Comparison of ENCODE assay signal across 9 cellular contexts in the genomic region with DNA sequence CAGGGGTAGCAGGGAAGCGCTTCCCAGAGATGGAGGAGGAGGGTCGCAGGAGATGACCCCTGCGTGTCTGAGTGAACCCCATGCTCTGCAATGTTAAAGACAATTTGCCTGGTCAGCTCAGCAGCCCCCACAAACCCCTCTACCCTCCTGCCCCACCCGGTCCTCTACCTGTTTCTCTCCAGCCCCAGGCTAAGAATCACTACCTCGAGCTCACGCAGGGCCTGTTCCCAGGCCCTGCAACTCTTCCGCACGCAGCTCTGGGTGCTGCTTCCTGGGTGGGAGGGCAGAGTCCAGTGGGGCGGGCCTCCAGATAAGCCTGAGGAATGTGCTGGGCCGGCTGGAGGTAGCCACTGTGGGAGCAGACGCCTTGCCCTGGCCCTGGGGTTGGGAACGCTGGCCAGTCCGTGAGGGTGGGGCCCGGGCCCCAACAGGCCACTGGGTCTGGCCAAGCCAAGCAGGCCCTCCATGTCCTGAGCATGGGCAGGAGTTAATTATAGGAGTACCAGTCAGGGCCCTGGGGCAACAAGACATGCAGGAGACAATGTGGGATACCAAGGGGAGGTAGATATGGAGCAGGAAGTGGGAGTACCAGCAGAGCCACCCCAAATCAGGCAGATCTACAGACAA. TPM values are rescaled to one million over a fixed set of nuclear protein-coding genes. Genes with fewer than 3 reads are reported as not detected.
DNase-seq lines count a peak whose midpoint lies in the region; ATAC-seq, FAIRE-seq and TF ChIP-seq lines count a peak whose summit lies in the region.
"Had no signal": no experiment of that assay in that cellular context is flagged by ENCODE, and none has a peak within 500 bp of the region (broad histone marks: within the 10 kb centered on the region; RNA-seq: fewer than 3 reads in every experiment).

No MANE protein-coding gene starts in this region.

- H3K9me2 ChIP-seq in PC-3 (replicated peaks; ENCODE audit: low read length) = no peaks in the 10 kb centered on the region

- BruUV-seq in K562 (replicated peaks; lab: Mats Ljungman, UMichigan) (no TSS peak), PC-3 (replicated peaks; lab: Mats Ljungman, UMichigan) (no TSS peak)

- CTCF ChIA-PET in K562 (lab: Yijun Ruan, JAX; ENCODE audit: low intra/inter-chr PET ratio) (no interaction called here), PC-3 (lab: Charles Lee) (no interaction called here)

- intact Hi-C loops in K562 (cut with micrococcal nuclease) = no loop called here
- intact Hi-C loops in PC-3 (cut with micrococcal nuclease) = no loop called here

- H3F3A ChIP-seq in PC-3 (ENCODE audit: low read length, unreplicated experiment) = no peaks in the 10 kb centered on the region

- DNase-seq in GM04503 (ENCODE audit: low read depth) (peak; percentile 49), K562 (ENCODE audit: extremely low read depth in 1 of 4, low spot score in 3 of 4) (peak; percentile 76 to 85 (median 80)), iris pigment epithelial cell (ENCODE audit: low read depth) (peak; percentile 83), PC-3 (no peak), NOMO-1 (lab: John Stamatoyannopoulos, UW; ENCODE audit: unreplicated experiment in 2 of 2) (no peak)
- no peak for DNase-seq in activated CD4-positive, alpha-beta T cell treated with anti-CD3 and anti-CD28 coated beads, Interleukin-2, amount 50 U/mL, for 1 hour

- peak; percentile 82 for ATAC-seq in K562
- no peak for ATAC-seq in HG02852 (IDR thresholded peaks at IDR 0.05; ENCODE audit: unreplicated experiment)
- no peak for ATAC-seq in PC-3

- no peaks in the 10 kb centered on the region for H3K9me1 ChIP-seq in K562 (ENCODE audit: control insufficient read depth, insufficient read depth, low read length)

- peak; percentile 34 for TF ChIP-seq POLR2A in K562 (conservative IDR thresholded peaks at IDR 0.05)

- peaks cover 27 to 61% of the 10 kb centered on the region in 2 experiments for H3K4me1 ChIP-seq in K562 (replicated peaks in 1 of 2; ENCODE audit: control insufficient read depth in 2 of 2, insufficient read depth in 2 of 2, low read length in 2 of 2)
- peaks cover 14 to 23% (median 19%) of the 10 kb centered on the region in 3 donors for H3K4me1 ChIP-seq in skeletal muscle tissue (ENCODE audit: control insufficient read depth in 3 of 3, insufficient read depth in 3 of 3, low read length in 3 of 3)
- no peaks in the 10 kb centered on the region for H3K4me1 ChIP-seq in PC-3 (ENCODE audit: insufficient read depth, low read length)

- FAIRE-seq in K562 (lab: Jason Lieb, UNC) = peak; percentile 88

- TF ChIP-seq CTCF in K562 (IDR thresholded peaks at IDR 0.05 in 2 of 3, conservative IDR thresholded peaks at IDR 0.05 in 1 of 3; ENCODE audit: insufficient read depth in 2 of 3, low read depth in 1 of 3, low read length in 3 of 3) (no peak), PC-3 (conservative IDR thresholded peaks at IDR 0.05; ENCODE audit: low read depth, low read length) (no peak)

- H3K4me2 ChIP-seq in K562 (ENCODE audit: insufficient read depth, low read length) (peak overlapping the region; percentile 58), PC-3 (ENCODE audit: low read length) (no peak overlapping the region)

- no peaks in the 10 kb centered on the region for H3K79me2 ChIP-seq in K562 (ENCODE audit: control insufficient read depth, insufficient read depth, low read length)
- H3K79me2 ChIP-seq in PC-3 (ENCODE audit: low read length) = no peaks in the 10 kb centered on the region

- 17% methylated on average over 14 of the region's 14 CpGs for WGBS in K562 (ENCODE audit: insufficient coverage, low coverage, missing lambda C conversion rate)

- H3K27me3 ChIP-seq in K562 (ENCODE audit: control insufficient read depth in 2 of 2, insufficient read depth in 2 of 2, low read length in 2 of 2) (no peaks in the 10 kb centered on the region), skeletal muscle tissue (ENCODE audit: control insufficient read depth in 3 of 3, insufficient read depth in 3 of 3, low read length in 3 of 3) (peaks cover 0 to 6% (median 6%) of the 10 kb centered on the region in 3 donors), PC-3 (ENCODE audit: low read length) (no peaks in the 10 kb centered on the region)
- H3K27me3 ChIP-seq: SJSA1 had no signal

- TF ChIP-seq EP300 in K562 (IDR thresholded peaks at IDR 0.05; ENCODE audit: low read length) = no peak

- TF ChIP-seq RAD21 in K562 (CRISPR knock-in tag; conservative IDR thresholded peaks at IDR 0.05 in 1 of 2, IDR thresholded peaks at IDR 0.05 in 1 of 2) = no peak

- H2AFZ ChIP-seq in K562 (ENCODE audit: low read depth, low read length) = peak overlapping the region; percentile 80
- no peak overlapping the region for H2AFZ ChIP-seq in PC-3 (ENCODE audit: low read length)

- H3K4me3 ChIP-seq in K562 (no peak overlapping the region), skeletal muscle tissue (ENCODE audit: low read length in 3 of 3) (peak overlapping the region; percentile 52 to 66 (median 61)), PC-3 (ENCODE audit: low read length) (no peak overlapping the region)
- H3K4me3 ChIP-seq: SJSA1 had no signal

- H3K36me3 ChIP-seq in K562 (ENCODE audit: control insufficient read depth, insufficient read depth, low read length) (no peaks in the 10 kb centered on the region), skeletal muscle tissue (ENCODE audit: control insufficient read depth in 3 of 3, insufficient read depth in 3 of 3, low read length in 3 of 3) (no peaks in the 10 kb centered on the region), PC-3 (ENCODE audit: low read depth, low read length) (no peaks in the 10 kb centered on the region)
- H3K36me3 ChIP-seq: SJSA1 had no signal

- H3K9ac ChIP-seq in K562 (ENCODE audit: insufficient read depth in 1 of 2, low read depth in 2 of 2, low read length in 2 of 2) = peak overlapping the region; percentile 26 to 83; a peak in 2 of 4 replicates
- peak overlapping the region in 1 of 3 donors; percentile 66 for H3K9ac ChIP-seq in skeletal muscle tissue (ENCODE audit: low read depth in 1 of 3, low read length in 3 of 3)
- no peak overlapping the region for H3K9ac ChIP-seq in PC-3 (ENCODE audit: low read length)

- in situ Hi-C loops in K562 (cut with MboI) = no loop called here

- POLR2A ChIA-PET in K562 (lab: Yijun Ruan, JAX) (interaction anchor here (0.7 to 1.1 kb wide), 2 partner anchors 18 to 49 kb away, joined by 3 to 6 read pairs; partner anchors contain the start of gene POLR2C), PC-3 (lab: Charles Lee; ENCODE audit: unreplicated experiment) (no interaction called here)

- no peaks in the 10 kb centered on the region for H3K9me3 ChIP-seq in K562 (replicated peaks; ENCODE audit: control insufficient read depth, insufficient read depth, low read depth, low read length)
- no peaks in the 10 kb centered on the region for H3K9me3 ChIP-seq in skeletal muscle tissue (ENCODE audit: control insufficient read depth in 3 of 3, low read length in 3 of 3)
- H3K9me3 ChIP-seq in PC-3 (ENCODE audit: low read length) = no peaks in the 10 kb centered on the region
- H3K9me3 ChIP-seq: SJSA1 had no signal

- H4K20me1 ChIP-seq in K562 (replicated peaks; ENCODE audit: control insufficient read depth, insufficient read depth, low read length) (no peaks in the 10 kb centered on the region), PC-3 (ENCODE audit: low read length) (no peaks in the 10 kb centered on the region)

- H3K27ac ChIP-seq in K562 (ENCODE audit: extremely low read depth, low read depth, low read length) (peak overlapping the region; percentile 15; the same call in 1 of the 3 replicates), skeletal muscle tissue (ENCODE audit: low read depth, low read length) (no peak overlapping the region), PC-3 (ENCODE audit: low read length) (no peak overlapping the region)
- H3K27ac ChIP-seq: SJSA1 had no signal

RNA-seq across cellular contexts. Expression of gene DOK4, which starts 6.1 kb away (rescaled TPM):
- 3.9 and 13.2 TPM in 2 replicates for total RNA-seq in K562 (2011; cell fraction: chromatin; rRNA removed; ENCODE audit: low replicate concordance)
- total RNA-seq in K562 (2011; cell fraction: nucleolus; rRNA removed) = 9.2 and 12.2 TPM in 2 replicates
- total RNA-seq in K562 (2011; cell fraction: nucleoplasm; rRNA removed) = 6.3 and 7.6 TPM in 2 replicates
- 14.4 and 18.9 TPM in 2 replicates for total RNA-seq in K562 (2014; rRNA removed)
- total RNA-seq in K562 (2014; rRNA removed; fragmentation: Illumina TruSeq; extraction: Trizol) = 2.3 and 3.2 TPM in 2 replicates
- 8.3 and 9.3 TPM in 2 replicates for total RNA-seq in K562 (2015; rRNA removed; fragmentation: Illumina TruSeq; extraction: Trizol)
- total RNA-seq in K562 (2021) = 11.0 and 11.4 TPM in 2 replicates
- 10.8 and 11.3 TPM in 2 replicates for polyA plus RNA-seq in K562 (2011; rRNA removed)
- polyA plus RNA-seq in K562 (2011; cell fraction: cytosol; rRNA removed) = 14.0 and 19.6 TPM in 2 replicates
- polyA plus RNA-seq in K562 (2011; cell fraction: nucleus; rRNA removed) = 23.7 and 31.1 TPM in 2 replicates
- 10.2 and 13.2 TPM in 2 replicates for polyA plus RNA-seq in K562 (2012)
- 6.5 and 9.5 TPM in 2 replicates for polyA plus RNA-seq in K562 (2014; fragmentation: Illumina TruSeq; extraction: Trizol)
- polyA plus RNA-seq in K562 (2014; fragmentation: Nextera tagmentation; extraction: Ambion mirVana) = under 1 TPM; 0.10 TPM
- 12.4 and 16.4 TPM in 2 replicates for polyA plus RNA-seq in K562 (2014; rRNA removed)
- 3.6 and 5.5 TPM in 2 replicates for polyA minus RNA-seq in K562 (2011; rRNA and poly(A)+ RNA removed)
- 5.9 and 6.1 TPM in 2 replicates for polyA minus RNA-seq in K562 (2011; cell fraction: cytosol; rRNA and poly(A)+ RNA removed)
- polyA minus RNA-seq in K562 (2011; cell fraction: nucleus; rRNA and poly(A)+ RNA removed) = 5.2 and 5.3 TPM in 2 replicates
- total RNA-seq in skeletal muscle tissue = 6.8 TPM
- total RNA-seq in PC-3 (2014; rRNA removed) = 4.1 and 4.9 TPM in 2 replicates

RNA-seq across cellular contexts. Expression of gene POLR2C, which starts 17.8 kb away (rescaled TPM):
- total RNA-seq in K562 (2011; cell fraction: chromatin; rRNA removed; ENCODE audit: low replicate concordance) = 125 and 216 TPM in 2 replicates
- total RNA-seq in K562 (2011; cell fraction: nucleolus; rRNA removed) = 143 and 160 TPM in 2 replicates
- total RNA-seq in K562 (2011; cell fraction: nucleoplasm; rRNA removed) = 131 and 142 TPM in 2 replicates
- total RNA-seq in K562 (2014; rRNA removed) (131 and 139 TPM in 2 replicates), K562 (2014; rRNA removed; fragmentation: Illumina TruSeq; extraction: Trizol) (89.3 and 90.1 TPM in 2 replicates), K562 (2015; rRNA removed; fragmentation: Illumina TruSeq; extraction: Trizol) (92.3 and 93.9 TPM in 2 replicates), K562 (2021) (77.2 and 84.5 TPM in 2 replicates), skeletal muscle tissue (62.6 TPM), PC-3 (2014; rRNA removed) (83.2 and 114 TPM in 2 replicates)
- polyA plus RNA-seq in K562 (2011; rRNA removed) (163 and 170 TPM in 2 replicates), K562 (2014; fragmentation: Illumina TruSeq; extraction: Trizol) (107 and 131 TPM in 2 replicates), K562 (2014; fragmentation: Nextera tagmentation; extraction: Ambion mirVana) (10 to 100 TPM; 70.3 to 87.4 TPM), K562 (2014; rRNA removed) (97.5 and 108 TPM in 2 replicates)
- polyA plus RNA-seq in K562 (2011; cell fraction: cytosol; rRNA removed) = 234 and 242 TPM in 2 replicates
- 143 and 206 TPM in 2 replicates for polyA plus RNA-seq in K562 (2011; cell fraction: nucleus; rRNA removed)
- 79.8 and 97.9 TPM in 2 replicates for polyA plus RNA-seq in K562 (2012)
- 176 and 218 TPM in 2 replicates for polyA minus RNA-seq in K562 (2011; rRNA and poly(A)+ RNA removed)
- 109 TPM in 2 replicates for polyA minus RNA-seq in K562 (2011; cell fraction: cytosol; rRNA and poly(A)+ RNA removed)
- 69.1 and 102 TPM in 2 replicates for polyA minus RNA-seq in K562 (2011; cell fraction: nucleus; rRNA and poly(A)+ RNA removed)

RNA-seq across cellular contexts. Expression of gene COQ9, which starts 33.0 kb away (rescaled TPM):
- total RNA-seq in K562 (2011; cell fraction: chromatin; rRNA removed; ENCODE audit: low replicate concordance) = 89.8 and 122 TPM in 2 replicates
- 76.9 and 77.6 TPM in 2 replicates for total RNA-seq in K562 (2011; cell fraction: nucleolus; rRNA removed)
- total RNA-seq in K562 (2011; cell fraction: nucleoplasm; rRNA removed) = 91.4 and 128 TPM in 2 replicates
- total RNA-seq in K562 (2014; rRNA removed) (74.4 and 98.2 TPM in 2 replicates), K562 (2014; rRNA removed; fragmentation: Illumina TruSeq; extraction: Trizol) (62.5 and 65.5 TPM in 2 replicates), K562 (2015; rRNA removed; fragmentation: Illumina TruSeq; extraction: Trizol) (68.9 and 71.4 TPM in 2 replicates), K562 (2021) (63.3 and 63.7 TPM in 2 replicates), skeletal muscle tissue (32.9 TPM), PC-3 (2014; rRNA removed) (67.0 and 67.4 TPM in 2 replicates)
- polyA plus RNA-seq in K562 (2011; rRNA removed) (139 and 143 TPM in 2 replicates), K562 (2014; fragmentation: Illumina TruSeq; extraction: Trizol) (92.0 and 110 TPM in 2 replicates), K562 (2014; fragmentation: Nextera tagmentation; extraction: Ambion mirVana) (10 to 100 TPM; 35.0 to 55.2 TPM), K562 (2014; rRNA removed) (84.2 and 102 TPM in 2 replicates)
- polyA plus RNA-seq in K562 (2011; cell fraction: cytosol; rRNA removed) = 148 and 155 TPM in 2 replicates
- 246 and 249 TPM in 2 replicates for polyA plus RNA-seq in K562 (2011; cell fraction: nucleus; rRNA removed)
- polyA plus RNA-seq in K562 (2012) = 62.1 and 66.0 TPM in 2 replicates
- 93.4 and 108 TPM in 2 replicates for polyA minus RNA-seq in K562 (2011; rRNA and poly(A)+ RNA removed)
- 34.5 and 39.3 TPM in 2 replicates for polyA minus RNA-seq in K562 (2011; cell fraction: cytosol; rRNA and poly(A)+ RNA removed)
- 46.4 and 57.6 TPM in 2 replicates for polyA minus RNA-seq in K562 (2011; cell fraction: nucleus; rRNA and poly(A)+ RNA removed)

RNA-seq across cellular contexts. Expression of gene CIAPIN1, which starts 33.1 kb away (rescaled TPM):
- 76.1 and 94.2 TPM in 2 replicates for total RNA-seq in K562 (2011; cell fraction: chromatin; rRNA removed; ENCODE audit: low replicate concordance)
- total RNA-seq in K562 (2011; cell fraction: nucleolus; rRNA removed) = 47.2 and 48.7 TPM in 2 replicates
- total RNA-seq in K562 (2011; cell fraction: nucleoplasm; rRNA removed) = 57.9 and 64.7 TPM in 2 replicates
- total RNA-seq in K562 (2014; rRNA removed) (79.2 and 100 TPM in 2 replicates), K562 (2014; rRNA removed; fragmentation: Illumina TruSeq; extraction: Trizol) (78.2 and 83.6 TPM in 2 replicates), K562 (2015; rRNA removed; fragmentation: Illumina TruSeq; extraction: Trizol) (71.8 and 74.6 TPM in 2 replicates), K562 (2021) (95.7 and 102 TPM in 2 replicates), skeletal muscle tissue (56.9 TPM), PC-3 (2014; rRNA removed) (35.6 and 48.6 TPM in 2 replicates)
- polyA plus RNA-seq in K562 (2011; rRNA removed) (98.1 and 104 TPM in 2 replicates), K562 (2014; fragmentation: Illumina TruSeq; extraction: Trizol) (85.8 and 87.4 TPM in 2 replicates), K562 (2014; fragmentation: Nextera tagmentation; extraction: Ambion mirVana) (100 to 1,000 TPM; 256 to 263 TPM), K562 (2014; rRNA removed) (68.3 and 72.8 TPM in 2 replicates)
- polyA plus RNA-seq in K562 (2011; cell fraction: cytosol; rRNA removed) = 79.8 and 91.8 TPM in 2 replicates
- polyA plus RNA-seq in K562 (2011; cell fraction: nucleus; rRNA removed) = 64.2 and 65.5 TPM in 2 replicates
- polyA plus RNA-seq in K562 (2012) = 59.6 and 73.4 TPM in 2 replicates
- 67.4 and 77.9 TPM in 2 replicates for polyA minus RNA-seq in K562 (2011; rRNA and poly(A)+ RNA removed)
- polyA minus RNA-seq in K562 (2011; cell fraction: cytosol; rRNA and poly(A)+ RNA removed) = 23.9 and 35.3 TPM in 2 replicates
- 14.1 and 24.7 TPM in 2 replicates for polyA minus RNA-seq in K562 (2011; cell fraction: nucleus; rRNA and poly(A)+ RNA removed)

RNA-seq across cellular contexts. Expression of gene CCDC102A, which starts 56.1 kb away (rescaled TPM):
- 0.26 and 1.1 TPM in 2 replicates for total RNA-seq in K562 (2011; cell fraction: chromatin; rRNA removed; ENCODE audit: low replicate concordance)
- 0.92 and 1.3 TPM in 2 replicates for total RNA-seq in K562 (2011; cell fraction: nucleolus; rRNA removed)
- 0.51 and 0.84 TPM in 2 replicates for total RNA-seq in K562 (2011; cell fraction: nucleoplasm; rRNA removed)
- total RNA-seq in K562 (2014; rRNA removed) (3.8 and 4.9 TPM in 2 replicates), K562 (2014; rRNA removed; fragmentation: Illumina TruSeq; extraction: Trizol) (0.16 and 0.58 TPM in 2 replicates), K562 (2015; rRNA removed; fragmentation: Illumina TruSeq; extraction: Trizol) (1.4 and 2.1 TPM in 2 replicates), K562 (2021) (2.7 and 3.0 TPM in 2 replicates), skeletal muscle tissue (7.8 TPM), PC-3 (2014; rRNA removed) (12.7 and 13.9 TPM in 2 replicates)
- polyA plus RNA-seq in K562 (2011; rRNA removed) (2.2 and 2.4 TPM in 2 replicates), K562 (2014; fragmentation: Illumina TruSeq; extraction: Trizol) (0.85 and 1.4 TPM in 2 replicates), K562 (2014; fragmentation: Nextera tagmentation; extraction: Ambion mirVana) (under 1 TPM; 0.03 to 0.11 TPM), K562 (2014; rRNA removed) (2.0 and 4.9 TPM in 2 replicates)
- 2.6 and 6.6 TPM in 2 replicates for polyA plus RNA-seq in K562 (2011; cell fraction: cytosol; rRNA removed)
- 1.3 and 2.1 TPM in 2 replicates for polyA plus RNA-seq in K562 (2011; cell fraction: nucleus; rRNA removed)
- 2.3 and 2.8 TPM in 2 replicates for polyA plus RNA-seq in K562 (2012)
- polyA minus RNA-seq in K562 (2011; rRNA and poly(A)+ RNA removed) = 0.45 and 1.4 TPM in 2 replicates
- polyA minus RNA-seq in K562 (2011; cell fraction: cytosol; rRNA and poly(A)+ RNA removed) = 1.4 and 1.6 TPM in 2 replicates
- polyA minus RNA-seq in K562 (2011; cell fraction: nucleus; rRNA and poly(A)+ RNA removed) = 0.67 and 1.1 TPM in 2 replicates

Comparison
In these comparisons a context has a peak if more than half of its experiments do, and no peak if none do; other contexts are left out.
1. DNase-seq: peak in GM04503 (single experiment), K562 (4 of 4) and iris pigment epithelial cell (single experiment); none in PC-3 (single experiment), NOMO-1 (0 of 2) and activated CD4-positive, alpha-beta T cell treated with anti-CD3 and anti-CD28 coated beads, Interleukin-2, amount 50 U/mL, for 1 hour (single experiment).
2. H3K4me3 ChIP-seq: peak in skeletal muscle tissue (3 of 3); none in K562 (single experiment) and PC-3 (single experiment).